Comparison of ENCODE assay signal across 7 cellular contexts in the genomic region with DNA sequence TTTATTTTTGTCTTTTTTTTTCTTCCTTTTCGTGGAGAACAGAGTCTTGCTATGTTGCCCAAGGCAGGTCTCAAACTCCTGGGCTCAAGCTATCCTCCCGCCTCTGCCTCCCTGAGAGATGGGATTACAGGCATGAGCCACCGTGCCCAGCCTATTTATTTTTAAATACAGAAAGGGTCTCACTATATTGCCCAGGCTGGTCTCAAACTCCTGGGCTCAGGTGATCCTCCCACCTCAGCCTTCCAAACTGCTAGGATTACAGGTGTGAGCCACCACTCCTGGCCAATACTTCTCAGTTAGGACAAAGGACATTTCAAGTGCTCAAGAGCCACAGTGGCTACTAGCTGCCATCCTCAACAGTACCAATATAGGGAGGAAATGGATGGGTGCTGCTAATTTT. TPM values are rescaled to one million over a fixed set of nuclear protein-coding genes. Genes with fewer than 3 reads are reported as not detected.
DNase-seq lines count a peak whose midpoint lies in the region; ATAC-seq, FAIRE-seq and TF ChIP-seq lines count a peak whose summit lies in the region.
"Not testable (repeated sequence)": the region's sequence is repeated elsewhere in the genome, so short reads cannot be mapped to it uniquely, and the experiment has no call there.

No MANE protein-coding gene starts in this region.

- TF ChIP-seq POLR2A in K562 (conservative IDR thresholded peaks at IDR 0.05); HepG2 (IDR thresholded peaks at IDR 0.05; ENCODE audit: insufficient read depth in 1 of 2, low read depth in 2 of 2, low read length in 2 of 2): not testable (repeated sequence)

- not testable (repeated sequence) for ATAC-seq in WTC11, K562, HepG2

- not testable (repeated sequence) for DNase-seq in WTC11 (ENCODE audit: low spot score); K562 (ENCODE audit: extremely low read depth in 1 of 4, low spot score in 3 of 4); HepG2 (ENCODE audit: low spot score)
- DNase-seq in activated CD4-positive, alpha-beta T cell treated with anti-CD3 and anti-CD28 coated beads, Interleukin-2, amount 10 ng/mL, durations not matched to agents 24 days and 14 days, result peak; percentile 30
- peak; percentile 24 for DNase-seq in endodermal cell

- not testable (repeated sequence) for H3K4me2 ChIP-seq in K562 (ENCODE audit: insufficient read depth, low read length); HepG2 (ENCODE audit: low read depth, low read length)

- BruUV-seq in K562 (replicated peaks; lab: Mats Ljungman, UMichigan); HepG2 (replicated peaks; lab: Mats Ljungman, UMichigan): not testable (repeated sequence)

- H3K9me1 ChIP-seq in K562 (ENCODE audit: control insufficient read depth, insufficient read depth, low read length), result not testable (repeated sequence)

- not testable (repeated sequence) for H3K4me1 Mint-ChIP-seq in WTC11; activated CD4-positive, alpha-beta T cell treated with anti-CD3 and anti-CD28 coated beads, Interleukin-2, amount 10 ng/mL, durations not matched to agents 24 days and 14 days
- peaks cover 51% of the 10 kb centered on the region for H3K4me1 Mint-ChIP-seq in dendritic cell treated with granulocyte-macrophage colony-stimulating factor and Interleukin-4, amounts not matched to agents 40 ng/mL and 50 ng/mL, for 4 days (ENCODE audit: low read depth)
- peaks cover 12% of the 10 kb centered on the region for H3K4me1 Mint-ChIP-seq in endodermal cell

- H3K9ac ChIP-seq in K562 (ENCODE audit: insufficient read depth in 1 of 2, low read depth in 2 of 2, low read length in 2 of 2); endodermal cell (ENCODE audit: extremely low read depth, low read length, poor library complexity, severe bottlenecking); HepG2 (ENCODE audit: insufficient read depth, low read depth, low read length): not testable (repeated sequence)

- not testable (repeated sequence) for TF ChIP-seq EP300 in K562 (IDR thresholded peaks at IDR 0.05; ENCODE audit: low read length); HepG2 (IDR thresholded peaks at IDR 0.05; ENCODE audit: low read depth in 2 of 2, low read length in 2 of 2); HepG2 (CRISPR knock-in tag; IDR thresholded peaks at IDR 0.05; ENCODE audit: borderline replicate concordance)

- not testable (repeated sequence) for H3K36me3 ChIP-seq in HEK293 (ENCODE audit: control insufficient read depth in 2 of 2, insufficient read depth in 1 of 2, low read length in 2 of 2); K562 (ENCODE audit: control insufficient read depth, insufficient read depth, low read length); endodermal cell (ENCODE audit: control insufficient read depth, insufficient read depth, low read length); HepG2 (replicated peaks in 1 of 2; ENCODE audit: control insufficient read depth in 1 of 2, insufficient read depth in 2 of 2, low read length in 2 of 2)

- not testable (repeated sequence) for H3K27ac Mint-ChIP-seq in WTC11; activated CD4-positive, alpha-beta T cell treated with anti-CD3 and anti-CD28 coated beads, Interleukin-2, amount 10 ng/mL, durations not matched to agents 24 days and 14 days; endodermal cell
- peak overlapping the region; percentile 49 for H3K27ac Mint-ChIP-seq in dendritic cell treated with granulocyte-macrophage colony-stimulating factor and Interleukin-4, amounts not matched to agents 40 ng/mL and 50 ng/mL, for 4 days

- H3K27me3 ChIP-seq in K562 (ENCODE audit: control insufficient read depth in 2 of 2, insufficient read depth in 2 of 2, low read length in 2 of 2); endodermal cell (ENCODE audit: control insufficient read depth, insufficient read depth, low read length, poor library complexity, severe bottlenecking); HepG2 (ENCODE audit: control insufficient read depth in 1 of 2, insufficient read depth in 2 of 2, low read length in 2 of 2): not testable (repeated sequence)

- POLR2A ChIA-PET in HEK293 (lab: Yijun Ruan, JAX); HepG2 (lab: Yijun Ruan, JAX): not testable (repeated sequence)
- POLR2A ChIA-PET in WTC11 (lab: Charles Lee) (interaction anchor here (0.7 kb wide), 1 partner anchor 682 kb away, joined by 3 read pairs; no protein-coding TSS in a partner anchor), K562 (lab: Yijun Ruan, JAX) (interaction anchor here (0.7 to 0.8 kb wide), 2 partner anchors 46 to 126 kb away, joined by 3 to 6 read pairs; no protein-coding TSS in a partner anchor)

- in situ Hi-C loops in K562 (cut with MboI); HepG2 (cut with HindIII; ENCODE audit: extremely low pct_ligation_motif_present, low pct_unique_long_range_greater_than_20kb): not testable (repeated sequence)

- not testable (repeated sequence) for TF ChIP-seq CTCF in HEK293 (tag by site-specific recombination; IDR thresholded peaks at IDR 0.05); WTC11 (IDR thresholded peaks at IDR 0.05); K562 (IDR thresholded peaks at IDR 0.05 in 2 of 3, conservative IDR thresholded peaks at IDR 0.05 in 1 of 3; ENCODE audit: insufficient read depth in 2 of 3, low read depth in 1 of 3, low read length in 3 of 3); endodermal cell (conservative IDR thresholded peaks at IDR 0.05); HepG2 (CRISPR knock-in tag; IDR thresholded peaks at IDR 0.05)

- H3K79me2 ChIP-seq in K562 (ENCODE audit: control insufficient read depth, insufficient read depth, low read length) (peaks cover 26% of the 10 kb centered on the region), HepG2 (ENCODE audit: insufficient read depth, low read length) (peaks cover 51% of the 10 kb centered on the region)

- not testable (repeated sequence) for TF ChIP-seq RAD21 in K562 (CRISPR knock-in tag; conservative IDR thresholded peaks at IDR 0.05 in 1 of 2, IDR thresholded peaks at IDR 0.05 in 1 of 2); HepG2 (CRISPR knock-in tag; IDR thresholded peaks at IDR 0.05)

- H3K27ac ChIP-seq in HEK293 (ENCODE audit: extremely low read depth, low read depth, low read length); K562 (ENCODE audit: extremely low read depth, low read depth, low read length); endodermal cell (ENCODE audit: low read depth, low read length); HepG2 (ENCODE audit: extremely low read length, insufficient read depth, low read length): not testable (repeated sequence)

- CTCF ChIA-PET in HEK293 (lab: Yijun Ruan, JAX); K562 (lab: Yijun Ruan, JAX; ENCODE audit: low intra/inter-chr PET ratio); HepG2 (lab: Yijun Ruan, JAX; ENCODE audit: low intra/inter-chr PET ratio, low total read pairs): not testable (repeated sequence)
- CTCF ChIA-PET in WTC11 (lab: Charles Lee), result interaction anchor here (0.7 kb wide), 1 partner anchor 134 kb away, joined by 3 read pairs; no protein-coding TSS in a partner anchor

- not testable (repeated sequence) for H3K9me3 Mint-ChIP-seq in WTC11; activated CD4-positive, alpha-beta T cell treated with anti-CD3 and anti-CD28 coated beads, Interleukin-2, amount 10 ng/mL, durations not matched to agents 24 days and 14 days; dendritic cell treated with granulocyte-macrophage colony-stimulating factor and Interleukin-4, amounts not matched to agents 40 ng/mL and 50 ng/mL, for 4 days; endodermal cell

- not testable (repeated sequence) for FAIRE-seq in K562 (lab: Jason Lieb, UNC); HepG2 (lab: Jason Lieb, UNC)

- H3K4me1 ChIP-seq in HEK293 (ENCODE audit: control insufficient read depth, insufficient read depth, low read length) (peaks cover 10% of the 10 kb centered on the region; the same call in 1 of the 2 replicates), K562 (replicated peaks in 1 of 2; ENCODE audit: control insufficient read depth in 2 of 2, insufficient read depth in 2 of 2, low read length in 2 of 2) (peaks cover 9 to 26% of the 10 kb centered on the region in 2 experiments)
- not testable (repeated sequence) for H3K4me1 ChIP-seq in endodermal cell (ENCODE audit: control insufficient read depth, insufficient read depth, low read length); HepG2 (ENCODE audit: insufficient read depth, low read length)

- intact Hi-C loops in activated CD4-positive, alpha-beta T cell treated with anti-CD3 and anti-CD28 coated beads, Interleukin-2, amount 10 ng/mL, durations not matched to agents 24 days and 14 days (cut with micrococcal nuclease); K562 (cut with micrococcal nuclease); dendritic cell treated with granulocyte-macrophage colony-stimulating factor and Interleukin-4, amounts not matched to agents 40 ng/mL and 50 ng/mL, for 4 days (cut with micrococcal nuclease); HepG2 (cut with micrococcal nuclease; ENCODE audit: unreplicated experiment): not testable (repeated sequence)

- H3K4me3 ChIP-seq in HEK293 (ENCODE audit: low read depth, low read length); K562; endodermal cell (ENCODE audit: low read length); HepG2 (replicated peaks in 1 of 3; ENCODE audit: insufficient read depth in 1 of 3, low read depth in 2 of 3, low read length in 3 of 3): not testable (repeated sequence)

- not testable (repeated sequence) for H3K9me3 ChIP-seq in HEK293 (ENCODE audit: control insufficient read depth, insufficient read depth, low read depth, low read length); K562 (replicated peaks; ENCODE audit: control insufficient read depth, insufficient read depth, low read depth, low read length); endodermal cell (ENCODE audit: control insufficient read depth, low read length); HepG2 (ENCODE audit: low read length)

- not testable (repeated sequence) for H4K20me1 ChIP-seq in K562 (replicated peaks; ENCODE audit: control insufficient read depth, insufficient read depth, low read length); HepG2 (ENCODE audit: insufficient read depth, low read length)

- H3K27me3 Mint-ChIP-seq in WTC11 (ENCODE audit: low read depth); activated CD4-positive, alpha-beta T cell treated with anti-CD3 and anti-CD28 coated beads, Interleukin-2, amount 10 ng/mL, durations not matched to agents 24 days and 14 days; dendritic cell treated with granulocyte-macrophage colony-stimulating factor and Interleukin-4, amounts not matched to agents 40 ng/mL and 50 ng/mL, for 4 days; endodermal cell (ENCODE audit: insufficient read depth): not testable (repeated sequence)

- not testable (repeated sequence) for H2AFZ ChIP-seq in K562 (ENCODE audit: low read depth, low read length); HepG2 (ENCODE audit: low read length)

- H3K4me3 Mint-ChIP-seq in WTC11; activated CD4-positive, alpha-beta T cell treated with anti-CD3 and anti-CD28 coated beads, Interleukin-2, amount 10 ng/mL, durations not matched to agents 24 days and 14 days; dendritic cell treated with granulocyte-macrophage colony-stimulating factor and Interleukin-4, amounts not matched to agents 40 ng/mL and 50 ng/mL, for 4 days; endodermal cell: not testable (repeated sequence)

- WGBS in K562 (ENCODE audit: insufficient coverage, low coverage, missing lambda C conversion rate), result 96% methylated on average over 3 of the region's 3 CpGs
- 94 to 99% methylated on average over 2 to 3 of the region's 3 CpGs for WGBS in endodermal cell (ENCODE audit: insufficient coverage in 1 of 2, insufficient read length in 1 of 2), 2 experiments
- WGBS in HepG2 (ENCODE audit: low lambda C conversion rate), result 94% methylated on average over 3 of the region's 3 CpGs

- H3K36me3 Mint-ChIP-seq in WTC11; activated CD4-positive, alpha-beta T cell treated with anti-CD3 and anti-CD28 coated beads, Interleukin-2, amount 10 ng/mL, durations not matched to agents 24 days and 14 days (ENCODE audit: low read depth): not testable (repeated sequence)
- peaks cover 52% of the 10 kb centered on the region for H3K36me3 Mint-ChIP-seq in dendritic cell treated with granulocyte-macrophage colony-stimulating factor and Interleukin-4, amounts not matched to agents 40 ng/mL and 50 ng/mL, for 4 days (ENCODE audit: low read depth)
- peaks cover 12% of the 10 kb centered on the region for H3K36me3 Mint-ChIP-seq in endodermal cell (ENCODE audit: low read depth)

RNA-seq across cellular contexts. Expression of gene ABL2, which starts 16.2 kb away (rescaled TPM):
- total RNA-seq in WTC11 (2021) (18.3 to 20.1 TPM (median 19.2 TPM) in 3 replicates), K562 (2014; rRNA removed) (6.1 and 6.6 TPM in 2 replicates), K562 (2014; rRNA removed; fragmentation: Illumina TruSeq; extraction: Trizol) (9.5 and 10.9 TPM in 2 replicates), K562 (2015; rRNA removed; fragmentation: Illumina TruSeq; extraction: Trizol) (8.6 and 9.2 TPM in 2 replicates), K562 (2021) (14.1 and 15.0 TPM in 2 replicates), endodermal cell (10 to 100 TPM; 20.2 to 28.0 TPM), HepG2 (2016; rRNA removed; fragmentation: Illumina TruSeq; extraction: Trizol) (6.0 and 11.6 TPM in 2 replicates)
- 9.9 and 11.1 TPM in 2 replicates for total RNA-seq in activated CD4-positive, alpha-beta T cell treated with anti-CD3 and anti-CD28 coated beads, Interleukin-2, amount 10 ng/mL, durations not matched to agents 24 days and 14 days
- 41.6 and 59.9 TPM in 2 replicates for total RNA-seq in K562 (2011; cell fraction: chromatin; rRNA removed; ENCODE audit: low replicate concordance)
- 17.2 and 21.7 TPM in 2 replicates for total RNA-seq in K562 (2011; cell fraction: nucleolus; rRNA removed)
- total RNA-seq in K562 (2011; cell fraction: nucleoplasm; rRNA removed), result 31.7 and 41.7 TPM in 2 replicates
- polyA plus RNA-seq in K562 (2011; rRNA removed) (8.1 and 9.4 TPM in 2 replicates), K562 (2014; fragmentation: Illumina TruSeq; extraction: Trizol) (8.7 and 8.9 TPM in 2 replicates), K562 (2014; fragmentation: Nextera tagmentation; extraction: Ambion mirVana) (1 to 10 TPM; 1.4 to 2.2 TPM), K562 (2014; rRNA removed) (5.6 and 5.8 TPM in 2 replicates), HepG2 (2011; rRNA removed) (5.8 and 5.9 TPM in 2 replicates)
- 4.6 and 6.3 TPM in 2 replicates for polyA plus RNA-seq in K562 (2011; cell fraction: cytosol; rRNA removed)
- 7.2 and 7.7 TPM in 2 replicates for polyA plus RNA-seq in K562 (2011; cell fraction: nucleus; rRNA removed)
- 5.5 and 6.0 TPM in 2 replicates for polyA plus RNA-seq in K562 (2012)
- 30.6 and 32.6 TPM in 2 replicates for polyA minus RNA-seq in K562 (2011; rRNA and poly(A)+ RNA removed)
- polyA minus RNA-seq in K562 (2011; cell fraction: cytosol; rRNA and poly(A)+ RNA removed), result 15.8 and 16.8 TPM in 2 replicates
- polyA minus RNA-seq in K562 (2011; cell fraction: nucleus; rRNA and poly(A)+ RNA removed), result 10.0 and 15.8 TPM in 2 replicates
- polyA plus RNA-seq in endodermal cell (2013, experiment 1 of 2), result 11.5 TPM
- 12.6 TPM for polyA plus RNA-seq in endodermal cell (2013, experiment 2 of 2)
- total RNA-seq in HepG2 (2016; cell fraction: cytosol; rRNA removed; fragmentation: Illumina TruSeq; extraction: Trizol; ENCODE audit: low read depth), result 4.4 and 5.2 TPM in 2 replicates
- total RNA-seq in HepG2 (2016; cell fraction: insoluble cytoplasmic fraction; rRNA removed; fragmentation: Illumina TruSeq; extraction: Trizol), result 5.8 and 11.1 TPM in 2 replicates
- 4.7 and 5.2 TPM in 2 replicates for total RNA-seq in HepG2 (2016; cell fraction: membrane; rRNA removed; fragmentation: Illumina TruSeq; extraction: Trizol)
- 10.2 and 10.4 TPM in 2 replicates for total RNA-seq in HepG2 (2016; cell fraction: nucleus; rRNA removed; fragmentation: Illumina TruSeq; extraction: Trizol)
- polyA plus RNA-seq in HepG2 (2011; cell fraction: cytosol; rRNA removed), result 3.3 and 4.6 TPM in 2 replicates
- 4.7 and 6.2 TPM in 2 replicates for polyA plus RNA-seq in HepG2 (2011; cell fraction: nucleus; rRNA removed)
- polyA plus RNA-seq in HepG2 (2012), result 7.6 and 7.7 TPM in 2 replicates
- 0.32 and 0.42 TPM in 2 replicates for polyA plus RNA-seq in HepG2 (2016; cell fraction: cytosol; fragmentation: Illumina TruSeq; extraction: Trizol; ENCODE audit: low read depth)
- polyA plus RNA-seq in HepG2 (2016; cell fraction: insoluble cytoplasmic fraction; fragmentation: Illumina TruSeq; extraction: Trizol; ENCODE audit: low read depth), result 5.4 and 5.6 TPM in 2 replicates
- polyA plus RNA-seq in HepG2 (2016; cell fraction: membrane; fragmentation: Illumina TruSeq; extraction: Trizol; ENCODE audit: low read depth), result 0.81 and 0.94 TPM in 2 replicates
- 5.7 and 6.1 TPM in 2 replicates for polyA plus RNA-seq in HepG2 (2016; cell fraction: nucleus; fragmentation: Illumina TruSeq; extraction: Trizol; ENCODE audit: insufficient read depth, low read depth)
- 22.3 and 75.4 TPM in 2 replicates for polyA minus RNA-seq in HepG2 (2011; rRNA and poly(A)+ RNA removed; ENCODE audit: low replicate concordance)
- polyA minus RNA-seq in HepG2 (2011; cell fraction: cytosol; rRNA and poly(A)+ RNA removed), result 12.2 and 16.4 TPM in 2 replicates
- 22.7 and 27.5 TPM in 2 replicates for polyA minus RNA-seq in HepG2 (2011; cell fraction: nucleus; rRNA and poly(A)+ RNA removed)
